8 cellular contexts compared by ENCODE assay signal in the genomic region with DNA sequence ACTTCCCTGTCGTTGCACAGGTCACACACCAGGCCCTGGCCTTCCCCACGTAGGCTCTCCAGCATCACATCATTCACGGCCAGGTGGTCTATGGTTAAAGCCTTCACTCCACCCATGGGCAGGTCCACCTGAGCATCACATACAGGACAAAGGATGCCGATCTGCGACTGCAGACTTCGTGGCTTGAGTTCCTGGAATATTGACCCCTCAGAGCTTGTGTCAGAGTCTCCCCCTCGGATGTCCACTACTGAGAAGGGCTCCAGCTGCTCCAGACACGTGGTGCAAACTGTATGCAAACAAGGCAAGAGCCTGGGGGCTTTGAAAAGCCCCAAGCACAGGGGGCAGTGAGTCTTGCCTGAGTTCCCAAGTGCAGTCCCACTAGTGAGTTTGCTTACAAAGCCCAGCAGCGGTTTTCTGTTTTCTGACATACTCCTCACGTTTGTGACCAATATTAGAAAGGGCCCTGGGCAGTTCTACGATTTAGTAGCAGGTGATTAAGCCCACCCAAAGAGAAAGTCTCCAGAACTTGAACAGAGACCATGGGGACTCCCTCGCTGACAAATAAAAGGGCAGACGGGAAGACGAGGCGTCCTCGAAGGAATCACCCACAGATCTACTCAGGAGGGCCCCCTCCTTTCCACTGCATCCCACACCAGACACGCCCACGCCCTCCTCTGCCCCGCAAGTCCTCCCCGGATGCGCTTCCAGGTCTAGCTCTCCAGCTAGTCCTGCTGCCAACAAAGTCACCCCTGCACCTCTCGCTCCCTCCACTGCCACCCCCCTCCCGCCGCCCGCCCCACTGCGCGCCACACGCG. TPM values are rescaled to one million over a fixed set of nuclear protein-coding genes. Genes with fewer than 3 reads are reported as not detected.
DNase-seq lines count a peak whose midpoint lies in the region; ATAC-seq and TF ChIP-seq lines count a peak whose summit lies in the region.

No MANE protein-coding gene starts in this region.

- H3K27me3 ChIP-seq in dorsolateral prefrontal cortex (no peaks in the 10 kb centered on the region), mononuclear cell (ENCODE audit: insufficient read depth, low read length) (peaks cover 9% of the 10 kb centered on the region)

- no peaks in the 10 kb centered on the region for H3K9me3 ChIP-seq in mononuclear cell (ENCODE audit: low read depth, low read length)

- peaks cover 12% of the 10 kb centered on the region for H3K4me1 ChIP-seq in mononuclear cell (ENCODE audit: insufficient read depth, low read length)

- peak overlapping the region in 56 of 59 donors; percentile 84 to 99 (median 95) for H3K27ac ChIP-seq in dorsolateral prefrontal cortex

- ATAC-seq in GM18519 (IDR thresholded peaks at IDR 0.05; ENCODE audit: low FRiP score, unreplicated experiment) (peak; percentile 3), HG03442 (IDR thresholded peaks at IDR 0.05; ENCODE audit: unreplicated experiment) (no peak)

- no peak for TF ChIP-seq CTCF in dorsolateral prefrontal cortex (IDR thresholded peaks at IDR 0.05 in 54 of 56, conservative IDR thresholded peaks at IDR 0.05 in 2 of 56; ENCODE audit: low read depth in 1 of 56, partially characterized antibody in 56 of 56)

- intact Hi-C loops in dorsolateral prefrontal cortex (cut with DNase I), result loop anchor here (2.0 to 5.0 kb wide), 3 partner anchors 161 to 808 kb away; a partner anchor contains a TSS

- peak overlapping the region; percentile 51 to 95 (median 78) for H3K4me3 ChIP-seq in dorsolateral prefrontal cortex
- H3K4me3 ChIP-seq in mononuclear cell (ENCODE audit: low read length), result peak overlapping the region; percentile 65

- DNase-seq in A172 (ENCODE audit: low spot score) (peak; percentile 56), dorsolateral prefrontal cortex (peak in 2 of 10 donors; percentile 22 to 64), NCI-H1436 (lab: John Stamatoyannopoulos, UW) (no peak), DMS79 (lab: John Stamatoyannopoulos, UW) (no peak)

TF ChIP-seq in PFSK-1, 5 proteins besides CTCF, POLR2A, EP300 and RAD21:
- TF ChIP-seq SIN3A (IDR thresholded peaks at IDR 0.05; ENCODE audit: borderline replicate concordance, insufficient read depth, low read length) (peak; percentile 65; the same call in 1 of the 2 replicates), FOXP2 (optimal IDR thresholded peaks at IDR 0.05; ENCODE audit: borderline replicate concordance, extremely low read depth, extremely low read length, insufficient read depth) (no peak)

RNA-seq across cellular contexts. Expression of a gene that starts 0.6 kb away (rescaled TPM):
- total RNA-seq in A172 (2014; rRNA removed; shearing (Covaris generic)), result 2.6 and 6.0 TPM in 2 replicates
- 4.5 TPM for polyA plus RNA-seq in PFSK-1 (2012; ENCODE audit: insufficient read length, low read depth)
- total RNA-seq in dorsolateral prefrontal cortex (10 to 100 TPM in 18 of 120 experiments, 1 to 10 TPM in 102; 2.8 to 18.7 (median 7.3) TPM), mononuclear cell (0.21 TPM)
